Comparison of ENCODE assay signal across 10 cellular contexts in the genomic region with DNA sequence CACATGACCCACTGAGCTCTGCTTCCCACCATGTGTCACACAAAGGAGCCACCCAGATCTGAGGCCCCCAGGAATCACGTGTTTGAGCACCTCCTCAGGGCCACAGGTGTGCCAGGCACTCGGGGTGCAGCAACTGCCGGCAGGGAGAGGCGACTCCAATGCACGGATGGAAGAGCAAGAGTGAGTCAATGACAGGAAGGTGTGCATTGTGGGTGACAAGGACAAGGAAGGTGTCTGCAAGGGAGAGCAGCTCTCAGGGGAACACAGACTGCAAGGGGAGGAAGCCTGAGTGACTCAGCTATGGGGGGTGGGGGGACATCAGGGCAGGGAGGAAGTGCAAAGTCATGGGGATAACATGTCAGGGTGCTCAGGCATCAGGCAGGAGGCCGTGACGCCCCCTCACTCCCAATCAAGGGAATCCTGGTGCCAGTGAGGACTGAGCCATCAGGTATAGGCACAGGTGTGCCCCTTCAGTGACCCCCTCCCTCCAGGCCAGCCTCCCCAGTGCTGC.
DNase-seq lines count a peak whose midpoint lies in the region; ATAC-seq, FAIRE-seq and TF ChIP-seq lines count a peak whose summit lies in the region.
"Had no signal": no experiment of that assay in that cellular context is flagged by ENCODE, and none has a peak within 500 bp of the region (broad histone marks: within the 10 kb centered on the region; RNA-seq: fewer than 3 reads in every experiment).

No MANE protein-coding gene starts in this region.

- H3K4me3 ChIP-seq in AG10803 (ENCODE audit: low read length) (no peak overlapping the region), HepG2 (replicated peaks in 1 of 3; ENCODE audit: insufficient read depth in 1 of 3, low read depth in 2 of 3, low read length in 3 of 3) (no peak overlapping the region)
- H3K4me3 ChIP-seq: HAP-1 had no signal

- no peak for TF ChIP-seq RAD21 in HepG2 (CRISPR knock-in tag; IDR thresholded peaks at IDR 0.05)

- no peak for TF ChIP-seq POLR2A in HepG2 (IDR thresholded peaks at IDR 0.05; ENCODE audit: insufficient read depth in 1 of 2, low read depth in 2 of 2, low read length in 2 of 2)

- in situ Hi-C loops in HepG2 (cut with HindIII; ENCODE audit: extremely low pct_ligation_motif_present, low pct_unique_long_range_greater_than_20kb) = no loop called here

- peaks cover 64% of the 10 kb centered on the region for H3K36me3 Mint-ChIP-seq in activated CD8-positive, alpha-beta T cell treated with anti-CD3 and anti-CD28 coated beads for 36 hours (ENCODE audit: low read depth)

- peaks cover 54% of the 10 kb centered on the region for H3K4me1 Mint-ChIP-seq in activated CD8-positive, alpha-beta T cell treated with anti-CD3 and anti-CD28 coated beads for 36 hours (ENCODE audit: low read depth)

- H3K4me3 Mint-ChIP-seq in activated CD8-positive, alpha-beta T cell treated with anti-CD3 and anti-CD28 coated beads for 36 hours = no peak overlapping the region

- no peak overlapping the region for H2AFZ ChIP-seq in HepG2 (ENCODE audit: low read length)

- WGBS in HepG2 (ENCODE audit: low lambda C conversion rate) = 93% methylated on average over 2 of the region's 7 CpGs

- H3K27me3 Mint-ChIP-seq in activated CD8-positive, alpha-beta T cell treated with anti-CD3 and anti-CD28 coated beads for 36 hours = no peaks in the 10 kb centered on the region

- H3K9me3 ChIP-seq in HepG2 (ENCODE audit: low read length) = no peaks in the 10 kb centered on the region
- H3K9me3 ChIP-seq: HAP-1 had no signal

- no peaks in the 10 kb centered on the region for H3K79me2 ChIP-seq in HepG2 (ENCODE audit: insufficient read depth, low read length)

- no peak for TF ChIP-seq EP300 in HepG2 (IDR thresholded peaks at IDR 0.05; ENCODE audit: low read depth in 2 of 2, low read length in 2 of 2)
- TF ChIP-seq EP300 in HepG2 (CRISPR knock-in tag; IDR thresholded peaks at IDR 0.05; ENCODE audit: borderline replicate concordance) = no peak

- no peaks in the 10 kb centered on the region for H3K27me3 ChIP-seq in HepG2 (ENCODE audit: control insufficient read depth in 1 of 2, insufficient read depth in 2 of 2, low read length in 2 of 2)

- TF ChIP-seq CTCF in AG10803 (conservative IDR thresholded peaks at IDR 0.05; ENCODE audit: low read length) (no peak), HepG2 (CRISPR knock-in tag; IDR thresholded peaks at IDR 0.05) (no peak), omental fat pad (IDR thresholded peaks at IDR 0.05) (no peak)
- TF ChIP-seq CTCF in activated CD8-positive, alpha-beta T cell treated with anti-CD3 and anti-CD28 coated beads for 36 hours (IDR thresholded peaks at IDR 0.05) = no peak

- H3K9me3 Mint-ChIP-seq in activated CD8-positive, alpha-beta T cell treated with anti-CD3 and anti-CD28 coated beads for 36 hours = no peaks in the 10 kb centered on the region

- no peak overlapping the region for H3K4me2 ChIP-seq in HepG2 (ENCODE audit: low read depth, low read length)

- no peaks in the 10 kb centered on the region for H4K20me1 ChIP-seq in HepG2 (ENCODE audit: insufficient read depth, low read length)

- FAIRE-seq in HepG2 (lab: Jason Lieb, UNC) = no peak

- CTCF ChIA-PET in activated CD8-positive, alpha-beta T cell treated with anti-CD3 and anti-CD28 coated beads for 36 hours (lab: Charles Lee) = interaction anchor here (13.2 kb wide), 1 partner anchor 100 kb away, joined by 125 read pairs; no protein-coding TSS in a partner anchor
- CTCF ChIA-PET in HepG2 (lab: Yijun Ruan, JAX; ENCODE audit: low intra/inter-chr PET ratio, low total read pairs) = no interaction called here

- no TSS peak for BruUV-seq in HepG2 (replicated peaks; lab: Mats Ljungman, UMichigan)

- POLR2A ChIA-PET in activated CD8-positive, alpha-beta T cell treated with anti-CD3 and anti-CD28 coated beads for 36 hours (lab: Charles Lee) = interaction anchor here (1.1 to 1.2 kb wide), 3 partner anchors 13 to 68 kb away, joined by 3 read pairs; partner anchors contain the start of gene NUP210
- POLR2A ChIA-PET in HepG2 (lab: Yijun Ruan, JAX) = no interaction called here

- no peaks in the 10 kb centered on the region for H3K4me1 ChIP-seq in HepG2 (ENCODE audit: insufficient read depth, low read length)
- H3K4me1 ChIP-seq: HAP-1 had no signal

- DNase-seq in AG10803 (ENCODE audit: low read depth) = peak; percentile 28
- DNase-seq in activated CD8-positive, alpha-beta T cell treated with anti-CD3 and anti-CD28 coated beads for 36 hours = peak; percentile 65
- no peak for DNase-seq in HepG2 (ENCODE audit: low spot score)
- DNase-seq in omental fat pad (ENCODE audit: low spot score) = no peak
- DNase-seq in HPDE6-E6E7 (ENCODE audit: extremely low spot score) = no peak
- DNase-seq: NCI-H2171 had no signal

- no peak overlapping the region for H3K9ac ChIP-seq in HepG2 (ENCODE audit: insufficient read depth, low read depth, low read length)

- H3K27ac ChIP-seq in HepG2 (ENCODE audit: extremely low read length, insufficient read depth, low read length) = no peak overlapping the region

- ATAC-seq in HG02610 (IDR thresholded peaks at IDR 0.05; ENCODE audit: unreplicated experiment) (peak; percentile 48), HepG2 (no peak), HG03039 (IDR thresholded peaks at IDR 0.05; ENCODE audit: unreplicated experiment) (no peak), omental fat pad (ENCODE audit: low FRiP score) (no peak), GM19035 (IDR thresholded peaks at IDR 0.05; ENCODE audit: unreplicated experiment) (no peak)
- peak; percentile 81 for ATAC-seq in activated CD8-positive, alpha-beta T cell treated with anti-CD3 and anti-CD28 coated beads for 36 hours

- H3K36me3 ChIP-seq in HepG2 (replicated peaks in 1 of 2; ENCODE audit: control insufficient read depth in 1 of 2, insufficient read depth in 2 of 2, low read length in 2 of 2) = peaks cover 43 to 93% of the 10 kb centered on the region in 2 experiments

- H3K27ac Mint-ChIP-seq in activated CD8-positive, alpha-beta T cell treated with anti-CD3 and anti-CD28 coated beads for 36 hours = peak overlapping the region; percentile 81

- intact Hi-C loops in activated CD8-positive, alpha-beta T cell treated with anti-CD3 and anti-CD28 coated beads for 36 hours (cut with micrococcal nuclease) = no loop called here
- intact Hi-C loops in HepG2 (cut with micrococcal nuclease; ENCODE audit: unreplicated experiment) = no loop called here

TF ChIP-seq in HepG2, 621 proteins besides CTCF, POLR2A, EP300 and RAD21:
- no peak for TF ChIP-seq CSRNP1 (CRISPR knock-in tag; IDR thresholded peaks at IDR 0.05)
- TF ChIP-seq, protein P1, sequence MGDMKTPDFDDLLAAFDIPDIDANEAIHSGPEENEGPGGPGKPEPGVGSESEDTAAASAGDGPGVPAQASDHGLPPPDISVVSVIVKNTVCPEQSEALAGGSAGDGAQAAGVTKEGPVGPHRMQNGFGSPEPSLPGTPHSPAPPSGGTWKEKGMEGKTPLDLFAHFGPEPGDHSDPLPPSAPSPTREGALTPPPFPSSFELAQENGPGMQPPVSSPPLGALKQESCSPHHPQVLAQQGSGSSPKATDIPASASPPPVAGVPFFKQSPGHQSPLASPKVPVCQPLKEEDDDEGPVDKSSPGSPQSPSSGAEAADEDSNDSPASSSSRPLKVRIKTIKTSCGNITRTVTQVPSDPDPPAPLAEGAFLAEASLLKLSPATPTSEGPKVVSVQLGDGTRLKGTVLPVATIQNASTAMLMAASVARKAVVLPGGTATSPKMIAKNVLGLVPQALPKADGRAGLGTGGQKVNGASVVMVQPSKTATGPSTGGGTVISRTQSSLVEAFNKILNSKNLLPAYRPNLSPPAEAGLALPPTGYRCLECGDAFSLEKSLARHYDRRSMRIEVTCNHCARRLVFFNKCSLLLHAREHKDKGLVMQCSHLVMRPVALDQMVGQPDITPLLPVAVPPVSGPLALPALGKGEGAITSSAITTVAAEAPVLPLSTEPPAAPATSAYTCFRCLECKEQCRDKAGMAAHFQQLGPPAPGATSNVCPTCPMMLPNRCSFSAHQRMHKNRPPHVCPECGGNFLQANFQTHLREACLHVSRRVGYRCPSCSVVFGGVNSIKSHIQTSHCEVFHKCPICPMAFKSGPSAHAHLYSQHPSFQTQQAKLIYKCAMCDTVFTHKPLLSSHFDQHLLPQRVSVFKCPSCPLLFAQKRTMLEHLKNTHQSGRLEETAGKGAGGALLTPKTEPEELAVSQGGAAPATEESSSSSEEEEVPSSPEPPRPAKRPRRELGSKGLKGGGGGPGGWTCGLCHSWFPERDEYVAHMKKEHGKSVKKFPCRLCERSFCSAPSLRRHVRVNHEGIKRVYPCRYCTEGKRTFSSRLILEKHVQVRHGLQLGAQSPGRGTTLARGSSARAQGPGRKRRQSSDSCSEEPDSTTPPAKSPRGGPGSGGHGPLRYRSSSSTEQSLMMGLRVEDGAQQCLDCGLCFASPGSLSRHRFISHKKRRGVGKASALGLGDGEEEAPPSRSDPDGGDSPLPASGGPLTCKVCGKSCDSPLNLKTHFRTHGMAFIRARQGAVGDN (CRISPR knock-in tag; IDR thresholded peaks at IDR 0.05) = peak; percentile 26; the same call in 1 of the 2 replicates

Comparison
In these comparisons a context has a peak if more than half of its experiments do, and no peak if none do; other contexts are left out.
1. DNase-seq: peak in AG10803 (single experiment) and activated CD8-positive, alpha-beta T cell treated with anti-CD3 and anti-CD28 coated beads for 36 hours (single experiment); none in HepG2 (single experiment), omental fat pad (single experiment) and HPDE6-E6E7 (single experiment).
2. ATAC-seq: peak in HG02610 (single experiment) and activated CD8-positive, alpha-beta T cell treated with anti-CD3 and anti-CD28 coated beads for 36 hours (single experiment); none in HepG2 (single experiment), HG03039 (single experiment), omental fat pad (single experiment) and GM19035 (single experiment).